In the genomic region with DNA sequence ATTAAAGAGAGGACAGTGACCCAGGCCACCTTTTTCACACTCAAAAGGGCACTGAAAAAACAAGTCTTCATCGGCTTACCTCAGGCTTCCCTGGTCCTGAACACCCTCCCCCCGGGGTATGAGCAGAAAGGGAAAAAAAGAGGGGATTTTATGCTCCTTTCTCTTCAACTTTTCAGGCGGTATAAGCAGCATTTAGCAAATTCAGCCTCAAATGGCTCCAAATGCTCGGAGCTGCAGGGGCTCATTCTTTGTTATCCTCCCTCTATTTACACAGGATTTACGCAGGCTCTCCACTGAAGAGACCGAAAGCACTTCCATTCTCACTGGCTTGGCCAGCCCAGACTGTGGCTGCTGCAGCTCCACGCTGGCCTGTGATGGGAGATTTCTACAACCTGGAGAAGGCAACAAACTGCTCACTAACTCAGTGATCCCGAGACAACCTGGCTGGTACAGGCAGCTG, we compare ENCODE assay signal across 1 cellular context.
TF ChIP-seq lines count a peak whose summit lies in the region.

No MANE protein-coding gene starts in this region.

TF ChIP-seq in GM23338, 12 proteins besides CTCF, POLR2A, EP300 and RAD21 (continued from another document):
- TF ChIP-seq, protein P1, sequence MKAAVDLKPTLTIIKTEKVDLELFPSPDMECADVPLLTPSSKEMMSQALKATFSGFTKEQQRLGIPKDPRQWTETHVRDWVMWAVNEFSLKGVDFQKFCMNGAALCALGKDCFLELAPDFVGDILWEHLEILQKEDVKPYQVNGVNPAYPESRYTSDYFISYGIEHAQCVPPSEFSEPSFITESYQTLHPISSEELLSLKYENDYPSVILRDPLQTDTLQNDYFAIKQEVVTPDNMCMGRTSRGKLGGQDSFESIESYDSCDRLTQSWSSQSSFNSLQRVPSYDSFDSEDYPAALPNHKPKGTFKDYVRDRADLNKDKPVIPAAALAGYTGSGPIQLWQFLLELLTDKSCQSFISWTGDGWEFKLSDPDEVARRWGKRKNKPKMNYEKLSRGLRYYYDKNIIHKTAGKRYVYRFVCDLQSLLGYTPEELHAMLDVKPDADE (IDR thresholded peaks at IDR 0.05): no peak
- no peak for TF ChIP-seq ZNF114 (CRISPR knock-in tag; IDR thresholded peaks at IDR 0.05)
- no peak for TF ChIP-seq NANOG (IDR thresholded peaks at IDR 0.05; ENCODE audit: borderline replicate concordance)
- TF ChIP-seq CREB1 (CRISPR knock-in tag; IDR thresholded peaks at IDR 0.05; ENCODE audit: low read depth): no peak
- TF ChIP-seq, protein P2, sequence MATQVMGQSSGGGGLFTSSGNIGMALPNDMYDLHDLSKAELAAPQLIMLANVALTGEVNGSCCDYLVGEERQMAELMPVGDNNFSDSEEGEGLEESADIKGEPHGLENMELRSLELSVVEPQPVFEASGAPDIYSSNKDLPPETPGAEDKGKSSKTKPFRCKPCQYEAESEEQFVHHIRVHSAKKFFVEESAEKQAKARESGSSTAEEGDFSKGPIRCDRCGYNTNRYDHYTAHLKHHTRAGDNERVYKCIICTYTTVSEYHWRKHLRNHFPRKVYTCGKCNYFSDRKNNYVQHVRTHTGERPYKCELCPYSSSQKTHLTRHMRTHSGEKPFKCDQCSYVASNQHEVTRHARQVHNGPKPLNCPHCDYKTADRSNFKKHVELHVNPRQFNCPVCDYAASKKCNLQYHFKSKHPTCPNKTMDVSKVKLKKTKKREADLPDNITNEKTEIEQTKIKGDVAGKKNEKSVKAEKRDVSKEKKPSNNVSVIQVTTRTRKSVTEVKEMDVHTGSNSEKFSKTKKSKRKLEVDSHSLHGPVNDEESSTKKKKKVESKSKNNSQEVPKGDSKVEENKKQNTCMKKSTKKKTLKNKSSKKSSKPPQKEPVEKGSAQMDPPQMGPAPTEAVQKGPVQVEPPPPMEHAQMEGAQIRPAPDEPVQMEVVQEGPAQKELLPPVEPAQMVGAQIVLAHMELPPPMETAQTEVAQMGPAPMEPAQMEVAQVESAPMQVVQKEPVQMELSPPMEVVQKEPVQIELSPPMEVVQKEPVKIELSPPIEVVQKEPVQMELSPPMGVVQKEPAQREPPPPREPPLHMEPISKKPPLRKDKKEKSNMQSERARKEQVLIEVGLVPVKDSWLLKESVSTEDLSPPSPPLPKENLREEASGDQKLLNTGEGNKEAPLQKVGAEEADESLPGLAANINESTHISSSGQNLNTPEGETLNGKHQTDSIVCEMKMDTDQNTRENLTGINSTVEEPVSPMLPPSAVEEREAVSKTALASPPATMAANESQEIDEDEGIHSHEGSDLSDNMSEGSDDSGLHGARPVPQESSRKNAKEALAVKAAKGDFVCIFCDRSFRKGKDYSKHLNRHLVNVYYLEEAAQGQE (IDR thresholded peaks at IDR 0.05; ENCODE audit: unreplicated experiment): no peak
